28 cellular contexts compared by ENCODE assay signal in the genomic region with DNA sequence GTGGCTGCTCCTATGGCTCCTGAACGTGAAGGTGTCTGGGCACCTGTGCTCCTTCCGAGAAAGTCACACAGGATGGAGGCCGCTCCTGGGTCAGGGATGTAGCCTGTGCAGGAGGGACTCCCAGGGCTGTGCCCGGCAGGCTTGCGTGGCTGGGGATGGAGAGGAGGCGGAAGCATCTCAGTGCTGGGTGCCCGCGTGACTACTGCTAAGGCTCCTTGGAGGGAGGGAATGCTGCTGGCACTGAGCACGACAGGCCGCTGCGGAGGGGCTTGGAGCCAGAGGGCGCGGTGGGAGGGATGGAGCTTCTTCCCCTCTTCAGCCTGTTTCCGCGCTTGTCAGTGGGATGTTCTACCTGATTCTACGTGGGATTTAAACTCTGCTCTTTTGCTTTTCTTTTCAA. TPM values are rescaled to one million over a fixed set of nuclear protein-coding genes. Genes with fewer than 3 reads are reported as not detected.
"Had no signal": no experiment of that assay in that cellular context is flagged by ENCODE, and none has a peak within 500 bp of the region (broad histone marks: within the 10 kb centered on the region; RNA-seq: fewer than 3 reads in every experiment).

No MANE protein-coding gene starts in this region.

- H3K27me3 ChIP-seq: cardiac muscle cell, neural progenitor cell, suprapubic skin, transverse colon had no signal

- H3K36me3 ChIP-seq: cardiac muscle cell, neural progenitor cell, suprapubic skin, transverse colon had no signal

- DNase-seq: activated CD4-positive, alpha-beta T cell treated with anti-CD3 and anti-CD28 coated beads for 1 hour; activated CD4-positive, alpha-beta T cell treated with anti-CD3 and anti-CD28 coated beads, Interleukin-2, amount 50 U/mL, for 1 hour; activated gamma-delta T cell; activated naive CD4-positive, alpha-beta T cell treated with anti-CD3 and anti-CD28 coated beads, Interleukin-2, amount 50 U/mL, for 16 hours; activated naive CD8-positive, alpha-beta T cell treated with anti-CD3 and anti-CD28 coated beads, Interleukin-2, amount 50 U/mL, for 24 hours; activated T-cell treated with anti-CD3 and anti-CD28 coated beads, Interleukin-2, amount 50 U/mL, for 72 hours; dermis blood vessel endothelial cell; effector CD8-positive, alpha-beta T cell; foreskin melanocyte; immature natural killer cell; kidney glomerular epithelial cell; left ventricle myocardium inferior; mammary epithelial cell; naive thymus-derived CD8-positive, alpha-beta T cell; psoas muscle; right cardiac atrium; stimulated activated CD4-positive, alpha-beta T cell treated with anti-CD3 and anti-CD28 coated beads, Interleukin-1b, Interleukin-23, amount 100 ng/mL, for 48 hours; stimulated activated naive CD8-positive, alpha-beta T cell treated with anti-CD3 and anti-CD28 coated beads, Interleukin-15, amount 100 ng/mL, for 72 hours; T-cell; T-helper 9 cell; transverse colon had no signal

- H3K4me1 ChIP-seq: left ventricle myocardium inferior, neural progenitor cell, psoas muscle, suprapubic skin, transverse colon had no signal

- H3K4me3 ChIP-seq: cardiac muscle cell, left ventricle myocardium inferior, neural progenitor cell, psoas muscle, skin epidermis, suprapubic skin, transverse colon had no signal

- H3K27ac Mint-ChIP-seq: activated naive CD8-positive, alpha-beta T cell treated with anti-CD3 and anti-CD28 coated beads, Interleukin-2, amount 50 U/mL, for 24 hours; immature natural killer cell; mesothelial cell of epicardium; naive thymus-derived CD8-positive, alpha-beta T cell; stimulated activated effector memory CD8-positive, alpha-beta T cell treated with anti-CD3 and anti-CD28 coated beads, Interleukin-12 subunit alpha, Interleukin-12 subunit beta, amount 100 ng/mL, for 72 hours; stimulated activated naive CD8-positive, alpha-beta T cell treated with anti-CD3 and anti-CD28 coated beads, Interleukin-15, amount 100 ng/mL, for 72 hours; T-cell had no signal

- H3K4me3 Mint-ChIP-seq: activated naive CD8-positive, alpha-beta T cell treated with anti-CD3 and anti-CD28 coated beads, Interleukin-2, amount 50 U/mL, for 24 hours; activated T-cell treated with anti-CD3 and anti-CD28 coated beads, Interleukin-2, amount 50 U/mL, for 72 hours; immature natural killer cell; mesothelial cell of epicardium; neural progenitor cell; stimulated activated effector memory CD8-positive, alpha-beta T cell treated with anti-CD3 and anti-CD28 coated beads, Interleukin-12 subunit alpha, Interleukin-12 subunit beta, amount 100 ng/mL, for 72 hours; stimulated activated naive CD8-positive, alpha-beta T cell treated with anti-CD3 and anti-CD28 coated beads, Interleukin-15, amount 100 ng/mL, for 72 hours; T-cell had no signal

- H3K36me3 Mint-ChIP-seq: stimulated activated effector memory CD8-positive, alpha-beta T cell treated with anti-CD3 and anti-CD28 coated beads, Interleukin-12 subunit alpha, Interleukin-12 subunit beta, amount 100 ng/mL, for 72 hours; T-cell had no signal

- H3K27ac ChIP-seq: cardiac muscle cell, left ventricle myocardium inferior, neural progenitor cell, psoas muscle, skin epidermis, suprapubic skin, transverse colon had no signal

- ATAC-seq: activated naive CD8-positive, alpha-beta T cell treated with anti-CD3 and anti-CD28 coated beads, Interleukin-2, amount 50 U/mL, for 24 hours; activated T-cell treated with anti-CD3 and anti-CD28 coated beads, Interleukin-2, amount 50 U/mL, for 72 hours; naive thymus-derived CD8-positive, alpha-beta T cell; psoas muscle; right cardiac atrium; SK-N-SH treated with all-trans-retinoic acid at 6 μM for 48 hours; stimulated activated effector memory CD8-positive, alpha-beta T cell treated with anti-CD3 and anti-CD28 coated beads, Interleukin-12 subunit alpha, Interleukin-12 subunit beta, amount 100 ng/mL, for 72 hours; stimulated activated naive CD8-positive, alpha-beta T cell treated with anti-CD3 and anti-CD28 coated beads, Interleukin-15, amount 100 ng/mL, for 72 hours; T-cell had no signal

- H3K4me1 Mint-ChIP-seq: activated naive CD8-positive, alpha-beta T cell treated with anti-CD3 and anti-CD28 coated beads, Interleukin-2, amount 50 U/mL, for 24 hours; immature natural killer cell; mesothelial cell of epicardium; naive thymus-derived CD8-positive, alpha-beta T cell; stimulated activated effector memory CD8-positive, alpha-beta T cell treated with anti-CD3 and anti-CD28 coated beads, Interleukin-12 subunit alpha, Interleukin-12 subunit beta, amount 100 ng/mL, for 72 hours; stimulated activated naive CD8-positive, alpha-beta T cell treated with anti-CD3 and anti-CD28 coated beads, Interleukin-15, amount 100 ng/mL, for 72 hours; T-cell had no signal

RNA-seq across cellular contexts. Expression of a gene that starts 35.0 kb away (rescaled TPM):
- total RNA-seq: naive thymus-derived CD8-positive, alpha-beta T cell had no signal
